8 cellular contexts compared by ENCODE assay signal in the genomic region with DNA sequence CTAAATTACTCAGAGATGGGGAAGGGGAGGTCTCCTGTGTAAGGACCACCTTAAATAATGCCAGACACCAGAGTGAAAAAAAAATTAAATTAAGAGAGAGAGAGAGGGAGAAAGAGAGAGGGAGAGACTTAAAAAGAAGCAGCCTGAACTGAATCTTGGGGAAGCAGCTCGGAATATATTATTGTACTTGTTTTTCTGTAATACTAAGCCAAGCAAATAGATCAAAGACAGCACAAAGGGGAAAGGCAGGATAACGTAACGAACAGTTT. TPM values are rescaled to one million over a fixed set of nuclear protein-coding genes. Genes with fewer than 3 reads are reported as not detected.
DNase-seq lines count a peak whose midpoint lies in the region; ATAC-seq and TF ChIP-seq lines count a peak whose summit lies in the region.
"Had no signal": no experiment of that assay in that cellular context is flagged by ENCODE, and none has a peak within 500 bp of the region (broad histone marks: within the 10 kb centered on the region; RNA-seq: fewer than 3 reads in every experiment).

No MANE protein-coding gene starts in this region.

- peak overlapping the region; percentile 95 for H3K27ac ChIP-seq in HL-60 (replicated peaks)

- peak overlapping the region; percentile 43 for H3K4me3 ChIP-seq in HL-60 (replicated peaks; ENCODE audit: insufficient read depth, low read length)

- no peak for TF ChIP-seq CTCF in HL-60 (IDR thresholded peaks at IDR 0.05; ENCODE audit: insufficient read depth, low read length)

- no peak for DNase-seq in HL-60 (ENCODE audit: low read depth in 1 of 2, low spot score in 1 of 2)
- DNase-seq in activated naive CD8-positive, alpha-beta T cell treated with anti-CD3 and anti-CD28 coated beads for 36 hours: no peak
- DNase-seq in inferior parietal cortex (ENCODE audit: extremely low spot score): peak; percentile 70
- no peak for DNase-seq in epidermal melanocyte (ENCODE audit: insufficient read length, low spot score)
- no peak for DNase-seq in NCI-H748 treated with DMSO at 0.1 percent for 48 hours (lab: John Stamatoyannopoulos, UW)
- no peak for DNase-seq in DMS 273 (lab: John Stamatoyannopoulos, UW; ENCODE audit: unreplicated experiment)
- DNase-seq: NCI-H526 treated with DMSO at 0.1 percent for 48 hours had no signal

- peak overlapping the region; percentile 90 for H3K4me3 Mint-ChIP-seq in activated naive CD8-positive, alpha-beta T cell treated with anti-CD3 and anti-CD28 coated beads for 36 hours
- peak overlapping the region; percentile 93 for H3K4me3 Mint-ChIP-seq in stimulated activated memory B cell treated with anti-CD40 and anti-IgM and Interleukin-4, amounts not matched to agents 10 μg/mL and 1 μg/mL and 100 μg/mL, for 72 hours

- H3K4me1 Mint-ChIP-seq in activated naive CD8-positive, alpha-beta T cell treated with anti-CD3 and anti-CD28 coated beads for 36 hours: peaks cover 16% of the 10 kb centered on the region
- H3K4me1 Mint-ChIP-seq in stimulated activated memory B cell treated with anti-CD40 and anti-IgM and Interleukin-4, amounts not matched to agents 10 μg/mL and 1 μg/mL and 100 μg/mL, for 72 hours: peaks cover 55% of the 10 kb centered on the region

- peaks cover 2% of the 10 kb centered on the region for H3K36me3 Mint-ChIP-seq in activated naive CD8-positive, alpha-beta T cell treated with anti-CD3 and anti-CD28 coated beads for 36 hours
- H3K36me3 Mint-ChIP-seq in stimulated activated memory B cell treated with anti-CD40 and anti-IgM and Interleukin-4, amounts not matched to agents 10 μg/mL and 1 μg/mL and 100 μg/mL, for 72 hours: peaks cover 18% of the 10 kb centered on the region

- H3K9me3 Mint-ChIP-seq in activated naive CD8-positive, alpha-beta T cell treated with anti-CD3 and anti-CD28 coated beads for 36 hours: no peaks in the 10 kb centered on the region
- no peaks in the 10 kb centered on the region for H3K9me3 Mint-ChIP-seq in stimulated activated memory B cell treated with anti-CD40 and anti-IgM and Interleukin-4, amounts not matched to agents 10 μg/mL and 1 μg/mL and 100 μg/mL, for 72 hours

- peak overlapping the region; percentile 14 for H3K27ac Mint-ChIP-seq in activated naive CD8-positive, alpha-beta T cell treated with anti-CD3 and anti-CD28 coated beads for 36 hours
- H3K27ac Mint-ChIP-seq in stimulated activated memory B cell treated with anti-CD40 and anti-IgM and Interleukin-4, amounts not matched to agents 10 μg/mL and 1 μg/mL and 100 μg/mL, for 72 hours: no peak overlapping the region

- H3K27me3 ChIP-seq in HL-60 (ENCODE audit: insufficient read depth, poor library complexity, severe bottlenecking): no peaks in the 10 kb centered on the region

- peaks cover 43% of the 10 kb centered on the region for H3K27me3 Mint-ChIP-seq in activated naive CD8-positive, alpha-beta T cell treated with anti-CD3 and anti-CD28 coated beads for 36 hours
- no peaks in the 10 kb centered on the region for H3K27me3 Mint-ChIP-seq in stimulated activated memory B cell treated with anti-CD40 and anti-IgM and Interleukin-4, amounts not matched to agents 10 μg/mL and 1 μg/mL and 100 μg/mL, for 72 hours

- ATAC-seq in stimulated activated memory B cell treated with anti-CD40 and anti-IgM and Interleukin-4, amounts not matched to agents 10 μg/mL and 1 μg/mL and 100 μg/mL, for 72 hours: no peak

RNA-seq across cellular contexts. Expression of a gene that starts 4.6 kb away (rescaled TPM):
- total RNA-seq in activated naive CD8-positive, alpha-beta T cell treated with anti-CD3 and anti-CD28 coated beads for 36 hours: 10 to 100 TPM in 1 of 2 experiments, 1 to 10 TPM in 1; 9.0 to 10.5 TPM
